In the genomic region with DNA sequence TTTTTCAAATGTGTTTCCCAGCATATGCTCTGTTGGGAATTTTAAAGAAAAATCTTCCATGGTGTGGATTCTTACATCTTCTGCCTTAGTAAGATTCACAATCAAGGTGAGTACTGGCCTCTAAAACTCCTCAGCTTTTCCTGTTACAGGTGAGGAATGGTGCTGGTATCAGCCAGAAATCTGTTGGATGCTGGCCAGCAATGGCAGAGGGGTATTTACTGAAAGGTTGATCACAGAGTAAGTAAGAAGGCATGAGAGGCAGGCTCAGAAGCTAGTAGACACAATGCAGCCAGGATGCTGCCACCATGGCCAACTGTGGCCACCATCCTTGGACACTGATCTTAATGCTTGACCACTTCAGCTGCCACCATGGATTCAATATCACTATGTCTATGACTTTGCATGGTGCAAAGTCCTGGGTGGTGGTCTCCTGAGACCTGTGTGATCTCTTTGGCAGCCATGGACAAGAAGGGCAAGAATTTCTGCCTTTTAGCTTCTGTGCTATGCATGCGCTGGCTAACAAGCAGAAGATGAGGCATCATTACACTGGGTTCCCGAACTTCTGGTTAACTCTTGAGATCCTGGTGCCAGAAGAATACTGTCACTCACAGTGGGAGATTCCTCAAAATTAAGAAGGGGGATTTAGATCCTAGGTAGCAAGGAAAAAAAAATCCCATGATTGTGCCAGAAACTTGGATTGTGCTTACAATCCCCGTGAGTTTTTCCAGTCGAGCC, we compare ENCODE assay signal across 16 cellular contexts.
A peak's percentile ranks its signal among the peaks of the same experiment; 100 is the strongest.
DNase-seq lines count a peak whose midpoint lies in the region; ATAC-seq and TF ChIP-seq lines count a peak whose summit lies in the region.
"Had no signal": no experiment of that assay in that cellular context is flagged by ENCODE, and none has a peak within 500 bp of the region (broad histone marks: within the 10 kb centered on the region; RNA-seq: fewer than 3 reads in every experiment).

No MANE protein-coding gene starts in this region.

- H3K79me1 ChIP-seq in neuronal stem cell (ENCODE audit: low read depth, low read length), result no peaks in the 10 kb centered on the region

- no peak overlapping the region for H4K91ac ChIP-seq in neuronal stem cell (ENCODE audit: low read depth, low read length, poor library complexity)

- H2BK5ac ChIP-seq in neuronal stem cell (ENCODE audit: low read length), result no peak overlapping the region

- H3K4me3 ChIP-seq in BLaER1 treated with 17β-estradiol and CSF1 and Interleukin-3, amounts not matched to agents 10 nM and 100 nM, result no peak overlapping the region
- H3K4me3 ChIP-seq in neuronal stem cell (ENCODE audit: low read length in 2 of 2) (no peak overlapping the region), lower leg skin (ENCODE audit: low read depth, poor library complexity, severe bottlenecking) (no peak overlapping the region)
- H3K4me3 ChIP-seq: coronary artery had no signal

- DNase-seq in NCI-H1092 (lab: John Stamatoyannopoulos, UW) (peak; percentile 4), RPMI8226 (peak; percentile 2), neuronal stem cell (ENCODE audit: low spot score) (no peak), cerebellar nuclear complex (lab: John Stamatoyannopoulos, UW) (no peak), foreskin keratinocyte (no peak), lower leg skin (ENCODE audit: low spot score in 2 of 2) (no peak)
- DNase-seq in stimulated activated CD8-positive, alpha-beta memory T cell treated with anti-CD3 and anti-CD28 coated beads, Interleukin-4, amount 100 ng/mL, for 48 hours, result no peak
- DNase-seq: activated CD4-positive, CD25-positive, alpha-beta regulatory T cell treated with anti-CD3 and anti-CD28 coated beads, Interleukin-2, amount 50 U/mL, for 72 hours; activated CD8-positive, alpha-beta memory T cell treated with anti-CD3 and anti-CD28 coated beads, Interleukin-2, amount 50 U/mL, for 48 hours; activated naive CD4-positive, alpha-beta T cell treated with anti-CD3 and anti-CD28 coated beads, Interleukin-2, amount 50 U/mL, for 16 hours; HCEC 1CT; naive B cell; stimulated activated CD4-positive, alpha-beta T cell treated with anti-CD3 and anti-CD28 coated beads, Interleukin-15, amount 100 ng/mL, for 24 hours; T-helper 17 cell had no signal

- TF ChIP-seq CTCF in foreskin keratinocyte (conservative IDR thresholded peaks at IDR 0.05) (no peak), lower leg skin (IDR thresholded peaks at IDR 0.05) (no peak)

- no peak overlapping the region for H2BK120ac ChIP-seq in neuronal stem cell (ENCODE audit: low read depth, low read length)

- peak overlapping the region; percentile 71 for H2AFZ ChIP-seq in neuronal stem cell (ENCODE audit: low read length)

- no peak overlapping the region for H2BK15ac ChIP-seq in neuronal stem cell (ENCODE audit: low read length)

- peaks cover 37 to 47% (median 43%) of the 10 kb centered on the region in 10 experiments for H3K4me1 ChIP-seq in BLaER1 treated with 17β-estradiol and CSF1 and Interleukin-3, amounts not matched to agents 10 nM and 100 nM
- H3K4me1 ChIP-seq in neuronal stem cell (ENCODE audit: control insufficient read depth in 2 of 2, insufficient read depth in 1 of 2, low read depth in 1 of 2, low read length in 2 of 2), result peaks cover 3 to 8% of the 10 kb centered on the region in 2 donors
- H3K4me1 ChIP-seq in foreskin keratinocyte, result no peaks in the 10 kb centered on the region

- no peak overlapping the region for H3K4ac ChIP-seq in neuronal stem cell (ENCODE audit: low read length)

- peak overlapping the region; percentile 90 for H3K18ac ChIP-seq in neuronal stem cell (ENCODE audit: low read length)

- H3K14ac ChIP-seq in neuronal stem cell (ENCODE audit: low read length), result no peak overlapping the region

- H4K20me1 ChIP-seq in BLaER1 treated with 17β-estradiol and CSF1 and Interleukin-3, amounts not matched to agents 10 nM and 100 nM, result no peaks in the 10 kb centered on the region

- H3K36me3 ChIP-seq in BLaER1 treated with 17β-estradiol and CSF1 and Interleukin-3, amounts not matched to agents 10 nM and 100 nM, result no peaks in the 10 kb centered on the region
- no peaks in the 10 kb centered on the region for H3K36me3 ChIP-seq in neuronal stem cell (replicated peaks in 1 of 2; ENCODE audit: control insufficient read depth in 2 of 2, insufficient read depth in 2 of 2, low read length in 2 of 2)

- peak overlapping the region; percentile 39 to 87 (median 75); a peak in 19 of 22 replicates for H3K4me2 ChIP-seq in BLaER1 treated with 17β-estradiol and CSF1 and Interleukin-3, amounts not matched to agents 10 nM and 100 nM
- no peak overlapping the region for H3K4me2 ChIP-seq in neuronal stem cell (ENCODE audit: insufficient read depth, low read length, poor library complexity, severe bottlenecking)

- no peak overlapping the region for H2BK12ac ChIP-seq in neuronal stem cell (ENCODE audit: low read length)

- H3K9me3 ChIP-seq in BLaER1 treated with 17β-estradiol and CSF1 and Interleukin-3, amounts not matched to agents 10 nM and 100 nM (replicated peaks in 1 of 11), result no peaks in the 10 kb centered on the region
- no peaks in the 10 kb centered on the region for H3K9me3 ChIP-seq in neuronal stem cell (replicated peaks in 1 of 2; ENCODE audit: control insufficient read depth in 2 of 2, insufficient read depth in 1 of 2, low read depth in 1 of 2, low read length in 2 of 2)

- no peaks in the 10 kb centered on the region for H3K27me3 ChIP-seq in BLaER1 treated with 17β-estradiol and CSF1 and Interleukin-3, amounts not matched to agents 10 nM and 100 nM
- no peaks in the 10 kb centered on the region for H3K27me3 ChIP-seq in neuronal stem cell (ENCODE audit: control insufficient read depth in 3 of 3, insufficient read depth in 3 of 3, low read depth in 1 of 3, low read length in 3 of 3)
- H3K27me3 ChIP-seq in foreskin keratinocyte, result peaks cover 3% of the 10 kb centered on the region

- H4K8ac ChIP-seq in neuronal stem cell (ENCODE audit: low read depth, low read length), result peak overlapping the region; percentile 17

- TF ChIP-seq POLR2A in lower leg skin (IDR thresholded peaks at IDR 0.05), result no peak

- H2AK5ac ChIP-seq in neuronal stem cell (ENCODE audit: low read depth, low read length), result no peak overlapping the region

- H3K27ac ChIP-seq in BLaER1 treated with 17β-estradiol and CSF1 and Interleukin-3, amounts not matched to agents 10 nM and 100 nM, result peak overlapping the region in 1 of 11 experiments; percentile 49; a peak in 2 of 22 replicates
- H3K27ac ChIP-seq in neuronal stem cell (replicated peaks; ENCODE audit: low read length), result no peak overlapping the region
- no peak overlapping the region for H3K27ac ChIP-seq in foreskin keratinocyte
- H3K27ac ChIP-seq: coronary artery had no signal

- no peak overlapping the region for H3K23ac ChIP-seq in neuronal stem cell (ENCODE audit: low read depth, low read length, poor library complexity)

- no peak for ATAC-seq in foreskin keratinocyte
- ATAC-seq: T-helper 17 cell had no signal

- H3K9ac ChIP-seq in BLaER1 treated with 17β-estradiol and CSF1 and Interleukin-3, amounts not matched to agents 10 nM and 100 nM, result no peak overlapping the region
- no peak overlapping the region for H3K9ac ChIP-seq in neuronal stem cell (ENCODE audit: low read depth, low read length, poor library complexity)

- WGBS in neuronal stem cell (ENCODE audit: extremely low coverage in 2 of 2, insufficient read length in 2 of 2, insufficient replicate concordance in 1 of 2), 2 donors, result no CpG with 5 or more reads among the region's 4 CpGs
- WGBS in lower leg skin, 2 donors, result 18 to 53% methylated on average over 4 of the region's 4 CpGs

- intact Hi-C loops in lower leg skin (cut with DNase I; ENCODE audit: low total_unique reads), result no loop called here

Comparison
In these comparisons a context has a peak if more than half of its experiments do, and no peak if none do; other contexts are left out.
1. DNase-seq: peak in NCI-H1092 (single experiment) and RPMI8226 (single experiment); none in neuronal stem cell (single experiment), cerebellar nuclear complex (0 of 2), stimulated activated CD8-positive, alpha-beta memory T cell treated with anti-CD3 and anti-CD28 coated beads, Interleukin-4, amount 100 ng/mL, for 48 hours (single experiment), foreskin keratinocyte (0 of 2) and lower leg skin (0 of 2).